1 cellular context compared by ENCODE assay signal in the genomic region with DNA sequence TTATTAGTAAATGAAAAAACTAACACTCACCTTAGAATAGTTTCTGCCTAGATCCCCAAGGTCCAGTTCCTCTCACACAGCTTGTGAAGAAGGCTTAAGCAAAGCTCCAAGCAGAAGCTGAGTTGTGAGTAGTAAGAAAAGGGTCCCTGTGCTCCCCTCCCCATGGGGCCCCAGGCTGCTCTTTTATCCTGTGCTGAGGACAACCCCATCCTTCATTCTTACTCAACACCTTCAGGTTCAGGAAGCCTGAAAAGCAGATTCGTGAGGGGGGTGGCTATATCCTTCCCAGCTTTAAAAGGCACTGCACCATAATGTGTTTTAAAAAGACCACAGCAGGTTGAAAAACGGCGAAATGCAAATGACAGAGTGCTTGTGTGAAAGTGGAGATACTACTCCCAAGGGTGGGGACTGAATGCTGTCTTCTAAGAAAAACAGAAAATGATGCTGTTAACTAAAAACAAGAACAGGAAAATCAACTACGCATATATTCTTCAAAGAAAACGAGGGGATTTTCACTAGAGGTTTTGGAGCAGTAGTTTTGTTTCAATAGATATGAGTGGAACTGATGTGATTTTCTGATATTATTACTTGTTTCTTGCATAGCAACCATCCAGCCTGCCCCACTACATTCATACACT.
TF ChIP-seq lines count a peak whose summit lies in the region.

No MANE protein-coding gene starts in this region.

TF ChIP-seq in GM23338, 12 proteins besides CTCF, POLR2A, EP300 and RAD21 (continued from another document):
- TF ChIP-seq, protein P1, sequence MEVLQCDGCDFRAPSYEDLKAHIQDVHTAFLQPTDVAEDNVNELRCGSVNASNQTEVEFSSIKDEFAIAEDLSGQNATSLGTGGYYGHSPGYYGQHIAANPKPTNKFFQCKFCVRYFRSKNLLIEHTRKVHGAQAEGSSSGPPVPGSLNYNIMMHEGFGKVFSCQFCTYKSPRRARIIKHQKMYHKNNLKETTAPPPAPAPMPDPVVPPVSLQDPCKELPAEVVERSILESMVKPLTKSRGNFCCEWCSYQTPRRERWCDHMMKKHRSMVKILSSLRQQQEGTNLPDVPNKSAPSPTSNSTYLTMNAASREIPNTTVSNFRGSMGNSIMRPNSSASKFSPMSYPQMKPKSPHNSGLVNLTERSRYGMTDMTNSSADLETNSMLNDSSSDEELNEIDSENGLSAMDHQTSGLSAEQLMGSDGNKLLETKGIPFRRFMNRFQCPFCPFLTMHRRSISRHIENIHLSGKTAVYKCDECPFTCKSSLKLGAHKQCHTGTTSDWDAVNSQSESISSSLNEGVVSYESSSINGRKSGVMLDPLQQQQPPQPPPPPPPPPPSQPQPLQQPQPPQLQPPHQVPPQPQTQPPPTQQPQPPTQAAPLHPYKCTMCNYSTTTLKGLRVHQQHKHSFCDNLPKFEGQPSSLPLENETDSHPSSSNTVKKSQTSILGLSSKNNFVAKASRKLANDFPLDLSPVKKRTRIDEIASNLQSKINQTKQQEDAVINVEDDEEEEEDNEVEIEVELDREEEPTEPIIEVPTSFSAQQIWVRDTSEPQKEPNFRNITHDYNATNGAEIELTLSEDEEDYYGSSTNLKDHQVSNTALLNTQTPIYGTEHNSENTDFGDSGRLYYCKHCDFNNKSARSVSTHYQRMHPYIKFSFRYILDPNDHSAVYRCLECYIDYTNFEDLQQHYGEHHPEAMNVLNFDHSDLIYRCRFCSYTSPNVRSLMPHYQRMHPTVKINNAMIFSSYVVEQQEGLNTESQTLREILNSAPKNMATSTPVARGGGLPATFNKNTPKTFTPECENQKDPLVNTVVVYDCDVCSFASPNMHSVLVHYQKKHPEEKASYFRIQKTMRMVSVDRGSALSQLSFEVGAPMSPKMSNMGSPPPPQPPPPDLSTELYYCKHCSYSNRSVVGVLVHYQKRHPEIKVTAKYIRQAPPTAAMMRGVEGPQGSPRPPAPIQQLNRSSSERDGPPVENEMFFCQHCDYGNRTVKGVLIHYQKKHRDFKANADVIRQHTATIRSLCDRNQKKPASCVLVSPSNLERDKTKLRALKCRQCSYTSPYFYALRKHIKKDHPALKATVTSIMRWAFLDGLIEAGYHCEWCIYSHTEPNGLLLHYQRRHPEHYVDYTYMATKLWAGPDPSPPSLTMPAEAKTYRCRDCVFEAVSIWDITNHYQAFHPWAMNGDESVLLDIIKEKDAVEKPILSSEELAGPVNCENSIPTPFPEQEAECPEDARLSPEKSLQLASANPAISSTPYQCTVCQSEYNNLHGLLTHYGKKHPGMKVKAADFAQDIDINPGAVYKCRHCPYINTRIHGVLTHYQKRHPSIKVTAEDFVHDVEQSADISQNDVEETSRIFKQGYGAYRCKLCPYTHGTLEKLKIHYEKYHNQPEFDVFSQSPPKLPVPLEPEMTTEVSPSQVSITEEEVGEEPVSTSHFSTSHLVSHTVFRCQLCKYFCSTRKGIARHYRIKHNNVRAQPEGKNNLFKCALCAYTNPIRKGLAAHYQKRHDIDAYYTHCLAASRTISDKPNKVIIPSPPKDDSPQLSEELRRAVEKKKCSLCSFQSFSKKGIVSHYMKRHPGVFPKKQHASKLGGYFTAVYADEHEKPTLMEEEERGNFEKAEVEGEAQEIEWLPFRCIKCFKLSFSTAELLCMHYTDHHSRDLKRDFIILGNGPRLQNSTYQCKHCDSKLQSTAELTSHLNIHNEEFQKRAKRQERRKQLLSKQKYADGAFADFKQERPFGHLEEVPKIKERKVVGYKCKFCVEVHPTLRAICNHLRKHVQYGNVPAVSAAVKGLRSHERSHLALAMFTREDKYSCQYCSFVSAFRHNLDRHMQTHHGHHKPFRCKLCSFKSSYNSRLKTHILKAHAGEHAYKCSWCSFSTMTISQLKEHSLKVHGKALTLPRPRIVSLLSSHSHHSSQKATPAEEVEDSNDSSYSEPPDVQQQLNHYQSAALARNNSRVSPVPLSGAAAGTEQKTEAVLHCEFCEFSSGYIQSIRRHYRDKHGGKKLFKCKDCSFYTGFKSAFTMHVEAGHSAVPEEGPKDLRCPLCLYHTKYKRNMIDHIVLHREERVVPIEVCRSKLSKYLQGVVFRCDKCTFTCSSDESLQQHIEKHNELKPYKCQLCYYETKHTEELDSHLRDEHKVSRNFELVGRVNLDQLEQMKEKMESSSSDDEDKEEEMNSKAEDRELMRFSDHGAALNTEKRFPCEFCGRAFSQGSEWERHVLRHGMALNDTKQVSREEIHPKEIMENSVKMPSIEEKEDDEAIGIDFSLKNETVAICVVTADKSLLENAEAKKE (CRISPR knock-in tag; IDR thresholded peaks at IDR 0.05): no peak
- no peak for TF ChIP-seq JUNB (IDR thresholded peaks at IDR 0.05; ENCODE audit: unreplicated experiment)
- no peak for TF ChIP-seq ZNF331 (CRISPR knock-in tag; IDR thresholded peaks at IDR 0.05; ENCODE audit: low read depth)
